In the genomic region with DNA sequence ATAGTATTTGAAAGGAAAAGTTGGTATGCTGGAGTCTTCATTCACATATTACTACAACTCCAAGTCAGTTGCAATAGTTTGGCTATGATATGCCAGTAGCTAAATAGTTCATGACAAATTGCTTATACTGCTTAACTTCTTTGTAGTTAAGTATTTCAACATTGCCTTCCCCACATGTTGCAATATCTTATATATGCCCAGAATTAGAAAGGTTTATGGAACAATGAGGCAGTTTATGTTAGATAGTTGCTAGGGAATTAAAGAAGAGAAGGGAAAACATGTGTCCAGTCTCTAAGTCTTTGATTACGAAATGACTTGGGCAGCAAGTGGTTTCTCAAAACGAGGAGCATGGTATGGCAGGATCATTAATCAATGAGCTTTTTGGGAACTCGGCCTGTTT, we compare ENCODE assay signal across 17 cellular contexts.
DNase-seq lines count a peak whose midpoint lies in the region; ATAC-seq and TF ChIP-seq lines count a peak whose summit lies in the region.
"Had no signal": no experiment of that assay in that cellular context is flagged by ENCODE, and none has a peak within 500 bp of the region (broad histone marks: within the 10 kb centered on the region; RNA-seq: fewer than 3 reads in every experiment).

No MANE protein-coding gene starts in this region.

- H3K4me3 ChIP-seq in right atrium auricular region (no peak overlapping the region), fibroblast of pulmonary artery (replicated peaks; ENCODE audit: low read depth, low read length) (no peak overlapping the region), transverse colon (no peak overlapping the region)
- H3K4me3 ChIP-seq: BLaER1 treated with 17β-estradiol and CSF1 and Interleukin-3, amounts not matched to agents 10 nM and 100 nM; coronary artery; heart right ventricle; lung had no signal

- no peak overlapping the region for H3K27ac Mint-ChIP-seq in progenitor cell of endocrine pancreas
- H3K27ac Mint-ChIP-seq: activated CD8-positive, alpha-beta T cell treated with anti-CD3 and anti-CD28 coated beads, Interleukin-2, amount 10 ng/mL, durations not matched to agents 7 days and 5 days had no signal

- no peak for TF ChIP-seq CTCF in right atrium auricular region (IDR thresholded peaks at IDR 0.05)
- no peak for TF ChIP-seq CTCF in fibroblast of pulmonary artery (IDR thresholded peaks at IDR 0.05; ENCODE audit: low read length, missing control alignments)
- no peak for TF ChIP-seq CTCF in transverse colon (IDR thresholded peaks at IDR 0.05)
- no peak for TF ChIP-seq CTCF in progenitor cell of endocrine pancreas (IDR thresholded peaks at IDR 0.05; ENCODE audit: unreplicated experiment)

- TF ChIP-seq POLR2A in transverse colon (IDR thresholded peaks at IDR 0.05): no peak

- H3K9me3 ChIP-seq in right atrium auricular region (no peaks in the 10 kb centered on the region), transverse colon (no peaks in the 10 kb centered on the region)
- H3K9me3 ChIP-seq: BLaER1 treated with 17β-estradiol and CSF1 and Interleukin-3, amounts not matched to agents 10 nM and 100 nM had no signal

- H3K27ac ChIP-seq in right atrium auricular region (no peak overlapping the region), transverse colon (no peak overlapping the region)
- H3K27ac ChIP-seq: BLaER1 treated with 17β-estradiol and CSF1 and Interleukin-3, amounts not matched to agents 10 nM and 100 nM; coronary artery; heart right ventricle had no signal

- no peak overlapping the region for H3K4me3 Mint-ChIP-seq in progenitor cell of endocrine pancreas (ENCODE audit: low read depth)
- H3K4me3 Mint-ChIP-seq: activated CD8-positive, alpha-beta T cell treated with anti-CD3 and anti-CD28 coated beads, Interleukin-2, amount 10 ng/mL, durations not matched to agents 7 days and 5 days had no signal

- H3K4me1 Mint-ChIP-seq in progenitor cell of endocrine pancreas (ENCODE audit: low read depth): peaks cover 8% of the 10 kb centered on the region

- H3K4me1 ChIP-seq in right atrium auricular region (peaks cover 0 to 38% of the 10 kb centered on the region in 2 donors), transverse colon (no peaks in the 10 kb centered on the region)

- H3K36me3 ChIP-seq in right atrium auricular region (no peaks in the 10 kb centered on the region), transverse colon (no peaks in the 10 kb centered on the region)
- H3K36me3 ChIP-seq: BLaER1 treated with 17β-estradiol and CSF1 and Interleukin-3, amounts not matched to agents 10 nM and 100 nM; heart right ventricle had no signal

- intact Hi-C loops in left cardiac atrium (cut with DNase I) (no loop called here), transverse colon (cut with DNase I; ENCODE audit: low total_unique reads) (no loop called here)

- in situ Hi-C loops in transverse colon (cut with MboI; ENCODE audit: low pct_ligation_motif_present in 1 of 4, low pct_unique_long_range_greater_than_20kb in 1 of 4, low sequenced_read_pairs in 3 of 4): loop anchor here in 1 of 4 donors (10.0 kb wide), 1 partner anchor 130 kb away; no protein-coding TSS in a partner anchor

- DNase-seq in left cardiac atrium (no peak), right atrium auricular region (ENCODE audit: low spot score) (no peak), T1000 (lab: John Stamatoyannopoulos, UW) (peak; percentile 24), fibroblast of pulmonary artery (ENCODE audit: low read depth) (peak; percentile 98), transverse colon (no peak), NCI-H510A treated with DMSO at 0.1 percent for 48 hours (lab: John Stamatoyannopoulos, UW) (no peak), progenitor cell of endocrine pancreas (ENCODE audit: low spot score, unreplicated experiment) (no peak)
- DNase-seq: activated CD8-positive, alpha-beta T cell treated with anti-CD3 and anti-CD28 coated beads, Interleukin-2, amount 10 ng/mL, durations not matched to agents 7 days and 5 days; activated naive CD4-positive, alpha-beta T cell treated with Interleukin-2 at 50 U/mL for 16 hours; DND-41; H7; heart right ventricle had no signal

- H3K9me3 Mint-ChIP-seq in progenitor cell of endocrine pancreas (ENCODE audit: low read depth): no peaks in the 10 kb centered on the region

- peak; percentile 64 for TF ChIP-seq EP300 in transverse colon (IDR thresholded peaks at IDR 0.05; ENCODE audit: low read depth)

- no peaks in the 10 kb centered on the region for H3K36me3 Mint-ChIP-seq in progenitor cell of endocrine pancreas (ENCODE audit: insufficient read depth)

- WGBS in transverse colon (ENCODE audit: low coverage in 1 of 2), 2 donors: 25 to 36% methylated on average over 3 of the region's 3 CpGs

- ATAC-seq in left cardiac atrium (peak; percentile 15 to 65), GM18502 (IDR thresholded peaks at IDR 0.05; ENCODE audit: poor library complexity, unreplicated experiment) (no peak)
- ATAC-seq: activated CD8-positive, alpha-beta T cell treated with anti-CD3 and anti-CD28 coated beads, Interleukin-2, amount 10 ng/mL, durations not matched to agents 7 days and 5 days; Panc1 had no signal

- H3K27me3 ChIP-seq in right atrium auricular region: no peaks in the 10 kb centered on the region
- H3K27me3 ChIP-seq in transverse colon: no peaks in the 10 kb centered on the region
- H3K27me3 ChIP-seq: BLaER1 treated with 17β-estradiol and CSF1 and Interleukin-3, amounts not matched to agents 10 nM and 100 nM; heart right ventricle had no signal

- H3K27me3 Mint-ChIP-seq in progenitor cell of endocrine pancreas: no peaks in the 10 kb centered on the region

Comparison
In these comparisons a context has a peak if more than half of its experiments do, and no peak if none do; other contexts are left out.
1. DNase-seq: peak in T1000 (single experiment) and fibroblast of pulmonary artery (single experiment); none in left cardiac atrium (single experiment), right atrium auricular region (single experiment), transverse colon (single experiment), NCI-H510A treated with DMSO at 0.1 percent for 48 hours (single experiment) and progenitor cell of endocrine pancreas (single experiment).